Comparison of ENCODE assay signal across 22 cellular contexts in genomic region chr15:81814882-81815455, GRCh38.
A peak's percentile ranks its signal among the peaks of the same experiment; 100 is the strongest.
DNase-seq lines count a peak whose midpoint lies in the region; ATAC-seq, FAIRE-seq and TF ChIP-seq lines count a peak whose summit lies in the region.
"Had no signal": no experiment of that assay in that cellular context is flagged by ENCODE, and none has a peak within 500 bp of the region (broad histone marks: within the 10 kb centered on the region; RNA-seq: fewer than 3 reads in every experiment).

No MANE protein-coding gene starts in this region.

- H3K23me2 ChIP-seq in H9 (ENCODE audit: insufficient read length, low read depth, low read length, poor library complexity, severe bottlenecking) = no peaks in the 10 kb centered on the region

- H3T11ph ChIP-seq in H9 (ENCODE audit: low read length) = no peak overlapping the region

- TF ChIP-seq POLR2A in K562 (conservative IDR thresholded peaks at IDR 0.05) = no peak

- no peak overlapping the region for H3K18ac ChIP-seq in H9 (ENCODE audit: insufficient read length, low read depth, low read length)

- H3K9ac ChIP-seq in H9 (ENCODE audit: extremely low read depth, insufficient read length, low read length) = no peak overlapping the region
- 0 out of 4 replicates have a peak overlapping the region, but pooled peaks of 1 of the 2 experiments have one; percentile 43 for H3K9ac ChIP-seq in K562 (ENCODE audit: insufficient read depth in 1 of 2, low read depth in 2 of 2, low read length in 2 of 2)

- no peak overlapping the region for H3K56ac ChIP-seq in H9 (ENCODE audit: insufficient read length, low read depth, low read length)

- peak; percentile 32 for FAIRE-seq in K562 (lab: Jason Lieb, UNC)
- FAIRE-seq: GM12878, GM18507 had no signal

- DNase-seq in H9 = no peak
- DNase-seq in K562 (ENCODE audit: extremely low read depth in 1 of 4, low spot score in 3 of 4) = no peak
- DNase-seq in glutamatergic neuron = no peak
- no peak for DNase-seq in progenitor cell of endocrine pancreas (ENCODE audit: low spot score, unreplicated experiment)
- no peak for DNase-seq in coronary artery (ENCODE audit: low spot score)
- no peak for DNase-seq in NCI-H1417 treated with DMSO at 0.1 percent for 48 hours (lab: John Stamatoyannopoulos, UW)
- DNase-seq in left lung = no peak
- DNase-seq: C1 segment of cervical spinal cord; Calu3; CD4-positive, alpha-beta memory T cell; COR-L47; DMS 273 treated with DMSO at 0.1 percent for 48 hours; DMS79; EL; GDM1; GOT3; H7; HFFc6 had no signal

- H3K4me1 Mint-ChIP-seq in H9 (peaks cover 0 to 3% of the 10 kb centered on the region in 2 experiments; a peak in 1 of 4 replicates), glutamatergic neuron (ENCODE audit: low read depth, unreplicated experiment) (no peaks in the 10 kb centered on the region), progenitor cell of endocrine pancreas (ENCODE audit: low read depth) (no peaks in the 10 kb centered on the region)
- H3K4me1 Mint-ChIP-seq: CD4-positive, alpha-beta memory T cell had no signal

- H2AFZ ChIP-seq in H9 (ENCODE audit: low read length) = no peak overlapping the region
- H2AFZ ChIP-seq in K562 (ENCODE audit: low read depth, low read length) = no peak overlapping the region

- no peak for TF ChIP-seq EP300 in K562 (IDR thresholded peaks at IDR 0.05; ENCODE audit: low read length)

- POLR2A ChIA-PET in K562 (lab: Yijun Ruan, JAX) = interaction anchor here (1.8 kb wide), 1 partner anchor 17 kb away, joined by 3 read pairs; no protein-coding TSS in a partner anchor

- intact Hi-C loops in K562 (cut with micrococcal nuclease) (loop anchor here (5.0 kb wide), 1 partner anchor 232 kb away; the partner anchor contains the start of gene MEX3B), left lung (cut with DNase I) (no loop called here)

- H3K4me1 ChIP-seq in H9 (ENCODE audit: insufficient read depth, low read length) = no peaks in the 10 kb centered on the region; the same call in 1 of the 2 replicates
- no peaks in the 10 kb centered on the region for H3K4me1 ChIP-seq in K562 (replicated peaks in 1 of 2; ENCODE audit: control insufficient read depth in 2 of 2, insufficient read depth in 2 of 2, low read length in 2 of 2)
- H3K4me1 ChIP-seq in left lung = no peaks in the 10 kb centered on the region

- CTCF ChIA-PET in K562 (lab: Yijun Ruan, JAX; ENCODE audit: low intra/inter-chr PET ratio) = no interaction called here

- no peaks in the 10 kb centered on the region for H4K20me1 ChIP-seq in H9 (ENCODE audit: control insufficient read depth, insufficient read depth, insufficient read length)
- no peaks in the 10 kb centered on the region for H4K20me1 ChIP-seq in K562 (replicated peaks; ENCODE audit: control insufficient read depth, insufficient read depth, low read length)

- H3K36me3 Mint-ChIP-seq in H9 (ENCODE audit: insufficient read depth in 1 of 3, low read depth in 3 of 3) (peaks cover 0 to 2% (median 0%) of the 10 kb centered on the region in 3 experiments; a peak in 1 of 7 replicates), glutamatergic neuron (ENCODE audit: unreplicated experiment) (peaks cover 9% of the 10 kb centered on the region), progenitor cell of endocrine pancreas (ENCODE audit: insufficient read depth) (peaks cover 8% of the 10 kb centered on the region)
- H3K36me3 Mint-ChIP-seq: CD4-positive, alpha-beta memory T cell had no signal

- no peaks in the 10 kb centered on the region for H3K9me1 ChIP-seq in K562 (ENCODE audit: control insufficient read depth, insufficient read depth, low read length)

- no CpG with 5 or more reads among the region's 7 CpGs for WGBS in H9 (ENCODE audit: extremely low coverage, insufficient read length, low lambda C conversion rate)
- WGBS in K562 (ENCODE audit: insufficient coverage, low coverage, missing lambda C conversion rate) = 47% methylated on average over 7 of the region's 7 CpGs

- H4K91ac ChIP-seq in H9 (ENCODE audit: insufficient read length, low read depth, low read length) = no peak overlapping the region

- H3K27ac Mint-ChIP-seq in H9 (0 out of 7 replicates have a peak overlapping the region, but pooled peaks of 1 of the 3 experiments have one; percentile 1), glutamatergic neuron (ENCODE audit: unreplicated experiment) (peak overlapping the region; percentile 57), progenitor cell of endocrine pancreas (peak overlapping the region; percentile 10)
- H3K27ac Mint-ChIP-seq: CD4-positive, alpha-beta memory T cell; HFFc6 had no signal

- H2BK5ac ChIP-seq in H9 (ENCODE audit: insufficient read length, low read length) = no peak overlapping the region

- no peaks in the 10 kb centered on the region for H3K9me3 Mint-ChIP-seq in H9
- H3K9me3 Mint-ChIP-seq in glutamatergic neuron (ENCODE audit: unreplicated experiment) = no peaks in the 10 kb centered on the region
- H3K9me3 Mint-ChIP-seq in progenitor cell of endocrine pancreas (ENCODE audit: low read depth) = no peaks in the 10 kb centered on the region

- H2BK12ac ChIP-seq in H9 (ENCODE audit: insufficient read length, low read depth, low read length) = no peak overlapping the region

- H3K27me3 ChIP-seq in H9 (ENCODE audit: insufficient read depth, low read length) (no peaks in the 10 kb centered on the region), K562 (ENCODE audit: control insufficient read depth in 2 of 2, insufficient read depth in 2 of 2, low read length in 2 of 2) (no peaks in the 10 kb centered on the region), left lung (peaks cover 0 to 3% of the 10 kb centered on the region in 2 donors)

- H3K4ac ChIP-seq in H9 (ENCODE audit: low read depth, low read length) = no peak overlapping the region

- H3K14ac ChIP-seq in H9 (ENCODE audit: insufficient read depth, low read length) = peak overlapping the region; percentile 5; the same call in 1 of the 2 replicates

- in situ Hi-C loops in K562 (cut with MboI) = no loop called here

- no peak overlapping the region for H2BK120ac ChIP-seq in H9 (ENCODE audit: low read depth, low read length, poor library complexity, severe bottlenecking)

- H3K23ac ChIP-seq in H9 (ENCODE audit: insufficient read length, low read depth, low read length) = no peak overlapping the region

- no peak overlapping the region for H4K8ac ChIP-seq in H9 (replicated peaks; ENCODE audit: insufficient read length, low read depth, low read length)

- H3K79me1 ChIP-seq in H9 (ENCODE audit: insufficient read depth, low read depth, low read length, poor library complexity, severe bottlenecking) = no peaks in the 10 kb centered on the region

- no peak overlapping the region for H3K4me3 Mint-ChIP-seq in H9
- no peak overlapping the region for H3K4me3 Mint-ChIP-seq in glutamatergic neuron (ENCODE audit: unreplicated experiment)
- H3K4me3 Mint-ChIP-seq in progenitor cell of endocrine pancreas (ENCODE audit: low read depth) = no peak overlapping the region
- H3K4me3 Mint-ChIP-seq: CD4-positive, alpha-beta memory T cell; HFFc6 had no signal

- BruUV-seq in K562 (replicated peaks; lab: Mats Ljungman, UMichigan) = no TSS peak

- H2AK5ac ChIP-seq in H9 (ENCODE audit: insufficient read length, low read length) = no peak overlapping the region

- H3K36me3 ChIP-seq in K562 (ENCODE audit: control insufficient read depth, insufficient read depth, low read length) = no peaks in the 10 kb centered on the region
- H3K36me3 ChIP-seq in left lung = no peaks in the 10 kb centered on the region

- no peaks in the 10 kb centered on the region; the same call in 1 of the 2 replicates for H3K27me3 Mint-ChIP-seq in H9 (ENCODE audit: low read depth)
- H3K27me3 Mint-ChIP-seq in glutamatergic neuron (ENCODE audit: unreplicated experiment) = peaks cover 2% of the 10 kb centered on the region
- no peaks in the 10 kb centered on the region for H3K27me3 Mint-ChIP-seq in progenitor cell of endocrine pancreas

- H3K9me3 ChIP-seq in H9 (ENCODE audit: control insufficient read depth, low read depth, low read length) (no peaks in the 10 kb centered on the region), K562 (replicated peaks; ENCODE audit: control insufficient read depth, insufficient read depth, low read depth, low read length) (no peaks in the 10 kb centered on the region), left lung (no peaks in the 10 kb centered on the region)

- no peak overlapping the region for H4K5ac ChIP-seq in H9 (ENCODE audit: insufficient read length, low read depth, low read length)

- H3K4me2 ChIP-seq in H9 (ENCODE audit: insufficient read depth, insufficient read length, low read length) (no peak overlapping the region), K562 (ENCODE audit: insufficient read depth, low read length) (no peak overlapping the region)

- H3K4me3 ChIP-seq in K562 (no peak overlapping the region), coronary artery (no peak overlapping the region), left lung (no peak overlapping the region)
- H3K4me3 ChIP-seq: GM12878 had no signal

- no peak for TF ChIP-seq RAD21 in K562 (CRISPR knock-in tag; conservative IDR thresholded peaks at IDR 0.05 in 1 of 2, IDR thresholded peaks at IDR 0.05 in 1 of 2)

- H3K79me2 ChIP-seq in H9 (ENCODE audit: insufficient read depth, low read length) (no peaks in the 10 kb centered on the region), K562 (ENCODE audit: control insufficient read depth, insufficient read depth, low read length) (no peaks in the 10 kb centered on the region)

- no peak; the same call in 2 of the 3 replicates for ATAC-seq in K562
- ATAC-seq in GM18867 (IDR thresholded peaks at IDR 0.05; ENCODE audit: unreplicated experiment) = no peak
- ATAC-seq in left lung = no peak
- ATAC-seq: GM12878, HCT116 had no signal

- no peak overlapping the region for H2BK20ac ChIP-seq in H9 (ENCODE audit: low read depth, low read length, poor library complexity, severe bottlenecking)

- H3K27ac ChIP-seq in H9 (ENCODE audit: insufficient read length, low read depth, low read length) (no peak overlapping the region), K562 (ENCODE audit: extremely low read depth, low read depth, low read length) (no peak overlapping the region), coronary artery (no peak overlapping the region), left lung (no peak overlapping the region)

- H2BK15ac ChIP-seq in H9 (ENCODE audit: low read depth, low read length) = no peak overlapping the region

- TF ChIP-seq CTCF in H9 (conservative IDR thresholded peaks at IDR 0.05) (no peak), K562 (IDR thresholded peaks at IDR 0.05 in 2 of 3, conservative IDR thresholded peaks at IDR 0.05 in 1 of 3; ENCODE audit: insufficient read depth in 2 of 3, low read depth in 1 of 3, low read length in 3 of 3) (no peak), glutamatergic neuron (IDR thresholded peaks at IDR 0.05; ENCODE audit: partially characterized antibody, unreplicated experiment) (no peak), progenitor cell of endocrine pancreas (IDR thresholded peaks at IDR 0.05; ENCODE audit: unreplicated experiment) (no peak), coronary artery (IDR thresholded peaks at IDR 0.05) (no peak), left lung (IDR thresholded peaks at IDR 0.05) (no peak)

TF ChIP-seq in K562, 482 proteins besides CTCF, POLR2A, EP300 and RAD21:
- no peak for TF ChIP-seq ZBTB1 (CRISPR knock-in tag; IDR thresholded peaks at IDR 0.05; ENCODE audit: borderline replicate concordance, low read depth)
- TF ChIP-seq SPI1 (IDR thresholded peaks at IDR 0.05; ENCODE audit: borderline replicate concordance, low read depth, low read length) = peak; percentile 55; the same call in 1 of the 2 replicates
